Comparison of ENCODE assay signal across 19 cellular contexts in genomic region chr16:76956801-76957200, GRCh38.
"Had no signal": no experiment of that assay in that cellular context is flagged by ENCODE, and none has a peak within 500 bp of the region (broad histone marks: within the 10 kb centered on the region; RNA-seq: fewer than 3 reads in every experiment).

No MANE protein-coding gene starts in this region.

- H3K4me1 ChIP-seq: SJSA1 had no signal

- H3K27ac ChIP-seq: SJSA1, SK-N-MC had no signal

- H3K27me3 ChIP-seq: SJSA1 had no signal

- H3K9me3 ChIP-seq: SJSA1 had no signal

- DNase-seq: IMR-90, Karpas-422, KG1, MM.1S, NCI-H1092 treated with DMSO at 0.1 percent for 48 hours, NCI-H1417, NCI-H1436 treated with DMSO at 0.1 percent for 48 hours, NCI-H1694, NCI-H187 treated with DMSO at 0.1 percent for 48 hours, NCI-H2029 treated with DMSO at 0.1 percent for 48 hours, NCI-H2171 treated with DMSO at 0.1 percent for 48 hours, NCI-H510A, NCI-H69, NCI-H774, SHP77 treated with DMSO at 0.1 percent for 48 hours had no signal

- ATAC-seq: HepG2, Right ventricle myocardium inferior had no signal

- H3K4me3 ChIP-seq: SJSA1, SK-N-MC had no signal

- H3K36me3 ChIP-seq: SJSA1 had no signal
